ENCODE assay signal across 12 cellular contexts in the genomic region with DNA sequence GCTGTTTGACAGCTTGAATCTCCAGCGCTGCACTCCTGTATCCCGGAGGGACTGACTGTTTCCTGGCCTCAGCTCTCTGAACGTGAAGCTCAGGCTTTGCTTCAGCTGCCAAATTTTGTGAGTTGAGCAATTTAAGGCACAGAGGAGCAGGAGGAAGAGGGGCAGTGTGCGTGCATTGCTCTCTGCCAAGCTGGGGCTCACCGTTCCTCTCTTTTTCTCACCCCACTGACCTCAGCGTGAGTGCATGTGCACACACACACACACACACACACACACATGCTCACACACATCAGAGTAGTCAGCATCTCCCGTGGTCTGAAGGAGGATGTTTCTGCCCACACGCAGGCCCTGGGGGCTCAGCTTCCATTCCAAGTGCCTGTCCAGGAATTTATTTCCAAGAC. TPM values are rescaled to one million over a fixed set of nuclear protein-coding genes. Genes with fewer than 3 reads are reported as not detected.
A peak's percentile ranks its signal among the peaks of the same experiment; 100 is the strongest.
DNase-seq lines count a peak whose midpoint lies in the region; ATAC-seq and TF ChIP-seq lines count a peak whose summit lies in the region.
"Had no signal": no experiment of that assay in that cellular context is flagged by ENCODE, and none has a peak within 500 bp of the region (broad histone marks: within the 10 kb centered on the region; RNA-seq: fewer than 3 reads in every experiment).

No MANE protein-coding gene starts in this region.

- H3K36me3 Mint-ChIP-seq in activated CD4-positive, alpha-beta memory T cell treated with anti-CD3 and anti-CD28 coated beads, Interleukin-2, amount 10 ng/mL, durations not matched to agents 7 days and 5 days (ENCODE audit: low read depth), result no peaks in the 10 kb centered on the region

- H3K27ac Mint-ChIP-seq in activated CD4-positive, alpha-beta memory T cell treated with anti-CD3 and anti-CD28 coated beads, Interleukin-2, amount 10 ng/mL, durations not matched to agents 7 days and 5 days, result no peak overlapping the region
- H3K27ac Mint-ChIP-seq: T-helper 17 cell had no signal

- H4K20me1 ChIP-seq in IMR-90 (ENCODE audit: insufficient read depth, low read length), result no peaks in the 10 kb centered on the region

- peak; percentile 91 for DNase-seq in IMR-90
- DNase-seq in dedifferentiated amniotic fluid mesenchymal stem cell (ENCODE audit: extremely low spot score), result peak; percentile 80
- no peak for DNase-seq in left lobe of liver (ENCODE audit: low spot score)
- peak; percentile 72 to 84 for DNase-seq in tibial nerve (ENCODE audit: low spot score in 2 of 2)
- no peak for DNase-seq in activated CD4-positive, alpha-beta memory T cell treated with anti-CD3 and anti-CD28 coated beads, Interleukin-2, amount 10 ng/mL, durations not matched to agents 7 days and 5 days
- DNase-seq in NCI-H1930 (lab: John Stamatoyannopoulos, UW), result no peak
- no peak for DNase-seq in NCI-H748 treated with DMSO at 0.1 percent for 48 hours (lab: John Stamatoyannopoulos, UW)
- DNase-seq: H7; NCI-H774; stimulated activated CD4-positive, alpha-beta T cell treated with anti-CD3 and anti-CD28 coated beads, Interleukin-12 subunit alpha, Interleukin-12 subunit beta, amount 100 ng/mL, for 4 hours; T-helper 17 cell had no signal

- no peak overlapping the region for H3K4me3 Mint-ChIP-seq in activated CD4-positive, alpha-beta memory T cell treated with anti-CD3 and anti-CD28 coated beads, Interleukin-2, amount 10 ng/mL, durations not matched to agents 7 days and 5 days
- H3K4me3 Mint-ChIP-seq: T-helper 17 cell had no signal

- peak overlapping the region; percentile 67 for H2AFZ ChIP-seq in IMR-90 (replicated peaks; ENCODE audit: low read length, poor library complexity)

- peak overlapping the region; percentile 32 to 76; a peak in 3 of 4 replicates for H4K8ac ChIP-seq in IMR-90 (ENCODE audit: low read depth in 2 of 2, low read length in 2 of 2)

- peak overlapping the region; percentile 82 for H3K18ac ChIP-seq in IMR-90 (ENCODE audit: low read depth, low read length)

- ATAC-seq in IMR-90 (ENCODE audit: low read depth) (peak; percentile 78), left lobe of liver (peak; percentile 58), HG03280 (IDR thresholded peaks at IDR 0.05; ENCODE audit: unreplicated experiment) (no peak)
- ATAC-seq: T-helper 17 cell had no signal

- H3K79me1 ChIP-seq in IMR-90 (ENCODE audit: low read depth in 1 of 2, low read length in 2 of 2), result no peaks in the 10 kb centered on the region

- H2AK9ac ChIP-seq in IMR-90 (replicated peaks; ENCODE audit: low read depth, low read length, poor library complexity), result peak overlapping the region; percentile 74

- peak overlapping the region; percentile 68; the same call in 1 of the 2 replicates for H4K91ac ChIP-seq in IMR-90 (ENCODE audit: insufficient read depth, low read depth, low read length)

- H3K27ac ChIP-seq in IMR-90 (ENCODE audit: insufficient read depth, low read length) (peak overlapping the region; percentile 71), tibial nerve (peak overlapping the region in 3 of 4 donors; percentile 36 to 75 (median 61))

- no peak for TF ChIP-seq RAD21 in IMR-90 (IDR thresholded peaks at IDR 0.05; ENCODE audit: low read length)

- no peaks in the 10 kb centered on the region for H3K27me3 Mint-ChIP-seq in activated CD4-positive, alpha-beta memory T cell treated with anti-CD3 and anti-CD28 coated beads, Interleukin-2, amount 10 ng/mL, durations not matched to agents 7 days and 5 days

- peak overlapping the region; percentile 49 for H2BK5ac ChIP-seq in IMR-90 (ENCODE audit: low read depth, low read length, poor library complexity, severe bottlenecking)

- CTCF ChIA-PET in IMR-90 (lab: Yijun Ruan, JAX), result interaction anchor here (0.7 to 1.3 kb wide), 2 partner anchors 79 to 676 kb away, joined by 3 read pairs; a partner anchor contains a TSS
- CTCF ChIA-PET in activated CD4-positive, alpha-beta memory T cell treated with anti-CD3 and anti-CD28 coated beads, Interleukin-2, amount 10 ng/mL, durations not matched to agents 7 days and 5 days (lab: Charles Lee), result no interaction called here

- H3K9ac ChIP-seq in IMR-90 (ENCODE audit: low read depth, low read length), result peak overlapping the region; percentile 48; the same call in 1 of the 2 replicates

- TF ChIP-seq EP300 in tibial nerve (IDR thresholded peaks at IDR 0.05), result peak in 1 of 2 donors; percentile 82

- no peaks in the 10 kb centered on the region for H3K27me3 ChIP-seq in IMR-90 (ENCODE audit: control insufficient read depth, insufficient read depth, low read length)
- no peaks in the 10 kb centered on the region for H3K27me3 ChIP-seq in tibial nerve

- POLR2A ChIA-PET in IMR-90 (lab: Charles Lee; ENCODE audit: unreplicated experiment), result no interaction called here
- POLR2A ChIA-PET in activated CD4-positive, alpha-beta memory T cell treated with anti-CD3 and anti-CD28 coated beads, Interleukin-2, amount 10 ng/mL, durations not matched to agents 7 days and 5 days (lab: Charles Lee), result no interaction called here

- peak overlapping the region; percentile 76 for H2AK5ac ChIP-seq in IMR-90 (ENCODE audit: low read depth, low read length)

- peak overlapping the region; percentile 77 for H2BK20ac ChIP-seq in IMR-90 (ENCODE audit: low read depth, low read length)

- peak overlapping the region; percentile 8; the same call in 1 of the 2 replicates for H3K4me2 ChIP-seq in IMR-90 (ENCODE audit: low read depth, low read length)

- H3K4me1 ChIP-seq in IMR-90 (ENCODE audit: control insufficient read depth, insufficient read depth, low read length) (peaks cover 30% of the 10 kb centered on the region), tibial nerve (peaks cover 0 to 44% (median 10%) of the 10 kb centered on the region in 4 donors)

- dilution Hi-C loops in IMR-90 (cut with HindIII; ENCODE audit: low sequenced_read_pairs, unreplicated experiment), result no loop called here

- H3K4ac ChIP-seq in IMR-90 (ENCODE audit: low read depth, low read length), result peak overlapping the region; percentile 74

- peak overlapping the region; percentile 90 for H3K14ac ChIP-seq in IMR-90 (replicated peaks; ENCODE audit: low read depth, low read length)

- H3K23ac ChIP-seq in IMR-90 (ENCODE audit: low read depth, low read length), result peak overlapping the region; percentile 49

- H3K9me3 ChIP-seq in IMR-90 (ENCODE audit: control insufficient read depth, insufficient read depth, low read length), result no peaks in the 10 kb centered on the region
- H3K9me3 ChIP-seq in tibial nerve, result no peaks in the 10 kb centered on the region

- H3K9me3 Mint-ChIP-seq in activated CD4-positive, alpha-beta memory T cell treated with anti-CD3 and anti-CD28 coated beads, Interleukin-2, amount 10 ng/mL, durations not matched to agents 7 days and 5 days, result no peaks in the 10 kb centered on the region

- H2BK15ac ChIP-seq in IMR-90 (ENCODE audit: low read depth, low read length), result peak overlapping the region; percentile 45; the same call in 2 of the 3 replicates

- no peak for TF ChIP-seq POLR2A in IMR-90 (IDR thresholded peaks at IDR 0.05; ENCODE audit: low read depth, low read length)
- TF ChIP-seq POLR2A in tibial nerve (IDR thresholded peaks at IDR 0.05), result no peak

- no TSS peak for BruUV-seq in IMR-90 (replicated peaks; lab: Mats Ljungman, UMichigan)

- intact Hi-C loops in IMR-90 (cut with micrococcal nuclease), result loop anchor here (2.0 kb wide), 1 partner anchor 28 kb away; a partner anchor contains a TSS

- peaks cover 15% of the 10 kb centered on the region for H3K9me1 ChIP-seq in IMR-90 (ENCODE audit: insufficient read depth, low read length)

- in situ Hi-C loops in IMR-90 (cut with MboI; ENCODE audit: low sequenced_read_pairs), result no loop called here

- peak overlapping the region; percentile 34; the same call in 1 of the 2 replicates for H3K56ac ChIP-seq in IMR-90 (ENCODE audit: extremely low read depth, insufficient read depth, low read length)

- peak overlapping the region; percentile 88 for H2BK120ac ChIP-seq in IMR-90 (ENCODE audit: low read depth, low read length)

- H3K4me3 ChIP-seq in IMR-90 (ENCODE audit: insufficient read depth, low read depth, low read length) (no peak overlapping the region), tibial nerve (no peak overlapping the region)

- H4K5ac ChIP-seq in IMR-90 (ENCODE audit: low read depth, low read length), result peak overlapping the region; percentile 81

- no CpG with 5 or more reads among the region's 8 CpGs for WGBS in IMR-90 (ENCODE audit: extremely low coverage in 2 of 2, insufficient read length in 1 of 2), 2 experiments
- 16 to 17% methylated on average over 8 of the region's 8 CpGs for WGBS in tibial nerve, 2 donors

- no peaks in the 10 kb centered on the region for H3K4me1 Mint-ChIP-seq in activated CD4-positive, alpha-beta memory T cell treated with anti-CD3 and anti-CD28 coated beads, Interleukin-2, amount 10 ng/mL, durations not matched to agents 7 days and 5 days

- H3K36me3 ChIP-seq in IMR-90 (ENCODE audit: control insufficient read depth, insufficient read depth, low read length), result no peaks in the 10 kb centered on the region
- no peaks in the 10 kb centered on the region for H3K36me3 ChIP-seq in tibial nerve

- no peak for TF ChIP-seq CTCF in IMR-90 (conservative IDR thresholded peaks at IDR 0.05; ENCODE audit: low read depth, low read length)
- TF ChIP-seq CTCF in tibial nerve (IDR thresholded peaks at IDR 0.05), result no peak

TF ChIP-seq in IMR-90, 13 proteins besides CTCF, POLR2A, EP300 and RAD21 (continues in another document):
- TF ChIP-seq CEBPB (IDR thresholded peaks at IDR 0.05; ENCODE audit: low read depth, low read length) (peak; percentile 88), RFX5 (IDR thresholded peaks at IDR 0.05; ENCODE audit: low read depth, low read length) (no peak), MAZ (IDR thresholded peaks at IDR 0.05; ENCODE audit: borderline replicate concordance, low read depth, low read length) (peak; percentile 59; the same call in 1 of the 2 replicates), BHLHE40 (IDR thresholded peaks at IDR 0.05; ENCODE audit: low read depth, low read length) (peak; percentile 89), NFE2L2 (IDR thresholded peaks at IDR 0.05; ENCODE audit: low read depth, low read length) (no peak), MXI1 (IDR thresholded peaks at IDR 0.05; ENCODE audit: borderline replicate concordance, low read depth, low read length) (no peak), RCOR1 (IDR thresholded peaks at IDR 0.05; ENCODE audit: insufficient replicate concordance, low read length) (no peak), SMC3 (IDR thresholded peaks at IDR 0.05; ENCODE audit: low read depth, low read length) (no peak)

RNA-seq across cellular contexts. Expression of a gene that starts 27.8 kb away (rescaled TPM):
- total RNA-seq in IMR-90 (2012; rRNA removed) (60.5 and 73.1 TPM in 2 replicates), left lobe of liver (0.10 TPM), tibial nerve (10 to 100 TPM; 10.5 to 26.8 (median 18.4) TPM)
- polyA plus RNA-seq in IMR-90 (2012; rRNA removed), result 52.1 and 60.9 TPM in 2 replicates
- polyA plus RNA-seq in IMR-90 (2012; cell fraction: cytosol; rRNA removed), result 32.4 and 87.1 TPM in 2 replicates
- polyA plus RNA-seq in IMR-90 (2012; cell fraction: nucleus; rRNA removed; ENCODE audit: low replicate concordance), result 63.4 and 68.9 TPM in 2 replicates
- not detected for total RNA-seq in activated CD4-positive, alpha-beta memory T cell treated with anti-CD3 and anti-CD28 coated beads, Interleukin-2, amount 10 ng/mL, durations not matched to agents 7 days and 5 days
- total RNA-seq: T-helper 17 cell had no signal

Comparison
In these comparisons a context has a peak if more than half of its experiments do, and no peak if none do; other contexts are left out.
1. DNase-seq: peak in IMR-90 (single experiment), dedifferentiated amniotic fluid mesenchymal stem cell (single experiment) and tibial nerve (2 of 2); none in left lobe of liver (single experiment), activated CD4-positive, alpha-beta memory T cell treated with anti-CD3 and anti-CD28 coated beads, Interleukin-2, amount 10 ng/mL, durations not matched to agents 7 days and 5 days (single experiment), NCI-H1930 (0 of 2) and NCI-H748 treated with DMSO at 0.1 percent for 48 hours (single experiment).
2. RNA of a gene that starts 27.8 kb away (total RNA-seq): 60.5 to 73.1 TPM in IMR-90 and 10.5 to 26.8 TPM in tibial nerve; 0.10 TPM in left lobe of liver (single experiment) and not detected in activated CD4-positive, alpha-beta memory T cell treated with anti-CD3 and anti-CD28 coated beads, Interleukin-2, amount 10 ng/mL, durations not matched to agents 7 days and 5 days; every median in the first group is over 10 times any median in the second.